ENCODE assay signal across 16 cellular contexts in the genomic region with DNA sequence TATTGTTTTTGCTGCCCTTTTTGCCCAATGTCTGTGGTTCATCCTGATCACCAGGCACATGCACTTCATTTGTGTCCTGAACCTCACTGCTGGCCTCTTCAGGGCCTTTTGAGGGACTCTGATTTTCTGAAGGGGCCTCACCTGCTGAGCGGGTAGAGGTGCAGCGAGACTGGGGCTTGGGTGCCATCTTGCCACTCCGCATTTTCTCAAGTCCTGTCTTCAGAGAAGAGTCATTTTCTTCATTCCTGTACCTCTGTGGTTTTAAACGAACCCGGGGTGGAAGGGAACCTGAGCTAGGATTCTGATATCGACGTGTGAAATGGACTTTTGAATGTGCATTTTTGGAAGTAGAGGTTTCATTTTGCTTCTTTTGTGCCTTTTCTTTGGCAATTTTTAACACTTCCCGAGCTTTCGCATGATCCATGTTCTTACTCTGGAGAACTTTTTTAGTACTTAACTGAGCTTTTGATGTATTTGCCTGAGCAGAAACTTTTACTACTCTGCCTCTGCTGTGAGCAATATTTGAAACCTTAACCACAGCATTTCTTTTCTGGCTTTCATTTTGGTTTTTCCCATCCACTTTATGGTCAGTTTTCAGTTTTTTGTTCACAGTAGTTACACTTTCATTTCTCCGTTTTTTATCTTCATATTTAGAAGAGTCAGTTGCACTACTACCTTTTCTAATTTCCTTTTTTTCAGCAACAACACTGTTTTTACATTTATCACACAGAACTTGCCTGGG. TPM values are rescaled to one million over a fixed set of nuclear protein-coding genes. Genes with fewer than 3 reads are reported as not detected.
DNase-seq lines count a peak whose midpoint lies in the region; ATAC-seq, FAIRE-seq and TF ChIP-seq lines count a peak whose summit lies in the region.
"Had no signal": no experiment of that assay in that cellular context is flagged by ENCODE, and none has a peak within 500 bp of the region (broad histone marks: within the 10 kb centered on the region; RNA-seq: fewer than 3 reads in every experiment).

No MANE protein-coding gene starts in this region.

- no peak overlapping the region for H2BK5ac ChIP-seq in mesenchymal stem cell (ENCODE audit: low read depth, low read length, poor library complexity, severe bottlenecking)

- peak; percentile 97 for FAIRE-seq in GM19239 (lab: Jason Lieb, UNC)
- no peak for FAIRE-seq in frontal cortex (lab: Jason Lieb, UNC)
- FAIRE-seq: D721Med had no signal

- no peak overlapping the region for H3K23ac ChIP-seq in mesenchymal stem cell (ENCODE audit: low read length in 2 of 2)

- BruUV-seq in PC-3 (replicated peaks; lab: Mats Ljungman, UMichigan) = TSS peak; percentile 23

- H3F3A ChIP-seq in PC-3 (ENCODE audit: low read length, unreplicated experiment) = no peaks in the 10 kb centered on the region

- no peak overlapping the region for H3K4ac ChIP-seq in mesenchymal stem cell (ENCODE audit: low read depth in 1 of 2, low read length in 2 of 2)

- H3K4me2 ChIP-seq in PC-3 (ENCODE audit: low read length) = no peak overlapping the region
- H3K4me2 ChIP-seq in mesenchymal stem cell (ENCODE audit: low read length, poor library complexity, severe bottlenecking) = no peak overlapping the region

- POLR2A ChIA-PET in PC-3 (lab: Charles Lee; ENCODE audit: unreplicated experiment) = no interaction called here

- CTCF ChIA-PET in PC-3 (lab: Charles Lee) = interaction anchor here (0.6 kb wide), 1 partner anchor 298 kb away, joined by 4 read pairs; no protein-coding TSS in a partner anchor

- 96% methylated on average over 10 of the region's 10 CpGs for WGBS in mesenchymal stem cell

- intact Hi-C loops in PC-3 (cut with micrococcal nuclease) = no loop called here
- intact Hi-C loops in colonic mucosa (cut with DNase I) = no loop called here

- no peak overlapping the region for H4K8ac ChIP-seq in mesenchymal stem cell (ENCODE audit: low read length)

- H2BK12ac ChIP-seq in mesenchymal stem cell (ENCODE audit: low read length in 2 of 2) = no peak overlapping the region

- H3K9me3 ChIP-seq in PC-3 (ENCODE audit: low read length) (no peaks in the 10 kb centered on the region), mesenchymal stem cell (ENCODE audit: control insufficient read depth, low read length) (no peaks in the 10 kb centered on the region), colonic mucosa (no peaks in the 10 kb centered on the region)
- H3K9me3 ChIP-seq: thyroid gland had no signal

- H3K4me3 ChIP-seq in GM12864 (ENCODE audit: low read depth, low read length) (peak overlapping the region; percentile 16; the same call in 1 of the 2 replicates), PC-3 (ENCODE audit: low read length) (no peak overlapping the region), mesenchymal stem cell (ENCODE audit: insufficient read depth in 1 of 2, low read depth in 1 of 2, low read length in 2 of 2) (no peak overlapping the region), colonic mucosa (no peak overlapping the region)
- H3K4me3 ChIP-seq: thyroid gland had no signal

- H3K4me1 ChIP-seq in PC-3 (ENCODE audit: insufficient read depth, low read length) = no peaks in the 10 kb centered on the region
- H3K4me1 ChIP-seq in mesenchymal stem cell (ENCODE audit: control insufficient read depth, insufficient read depth, low read depth, low read length) = no peaks in the 10 kb centered on the region
- peaks cover 3% of the 10 kb centered on the region for H3K4me1 ChIP-seq in colonic mucosa

- H3K14ac ChIP-seq in mesenchymal stem cell (ENCODE audit: low read length in 2 of 2) = no peak overlapping the region

- no peak overlapping the region for H3K27ac ChIP-seq in PC-3 (ENCODE audit: low read length)
- no peak overlapping the region for H3K27ac ChIP-seq in mesenchymal stem cell (ENCODE audit: low read length, poor library complexity, severe bottlenecking)
- H3K27ac ChIP-seq in colonic mucosa = no peak overlapping the region
- H3K27ac ChIP-seq: thyroid gland had no signal

- H3K79me2 ChIP-seq in PC-3 (ENCODE audit: low read length) = peaks cover 19% of the 10 kb centered on the region

- no peak overlapping the region for H3K18ac ChIP-seq in mesenchymal stem cell (ENCODE audit: low read depth in 1 of 2, low read length in 2 of 2)

- H3K36me3 ChIP-seq in PC-3 (ENCODE audit: low read depth, low read length) = peaks cover 19% of the 10 kb centered on the region
- peaks cover 9 to 33% of the 10 kb centered on the region in 2 experiments for H3K36me3 ChIP-seq in mesenchymal stem cell (ENCODE audit: control insufficient read depth in 1 of 2, insufficient read depth in 2 of 2, low read depth in 1 of 2, low read length in 2 of 2)
- H3K36me3 ChIP-seq in colonic mucosa = peaks cover 12% of the 10 kb centered on the region

- H3K27me3 ChIP-seq in PC-3 (ENCODE audit: low read length) = no peaks in the 10 kb centered on the region
- no peaks in the 10 kb centered on the region for H3K27me3 ChIP-seq in mesenchymal stem cell (ENCODE audit: control insufficient read depth in 1 of 2, insufficient read depth in 1 of 2, low read length in 2 of 2)
- H3K27me3 ChIP-seq in colonic mucosa = no peaks in the 10 kb centered on the region
- H3K27me3 ChIP-seq: thyroid gland had no signal

- no peak overlapping the region for H4K91ac ChIP-seq in mesenchymal stem cell (ENCODE audit: low read length)

- H2AK5ac ChIP-seq in mesenchymal stem cell (ENCODE audit: low read length, severe bottlenecking) = no peak overlapping the region

- TF ChIP-seq CTCF in GM12864 (IDR thresholded peaks at IDR 0.05; ENCODE audit: low read depth, low read length, missing control alignments) (no peak), PC-3 (conservative IDR thresholded peaks at IDR 0.05; ENCODE audit: low read depth, low read length) (no peak), colonic mucosa (IDR thresholded peaks at IDR 0.05) (no peak)

- H3K9me2 ChIP-seq in PC-3 (replicated peaks; ENCODE audit: low read length) = no peaks in the 10 kb centered on the region

- H3K79me1 ChIP-seq in mesenchymal stem cell (replicated peaks; ENCODE audit: low read length, poor library complexity, severe bottlenecking) = peaks cover 17% of the 10 kb centered on the region

- no peaks in the 10 kb centered on the region for H4K20me1 ChIP-seq in PC-3 (ENCODE audit: low read length)

- no peak overlapping the region for H2BK15ac ChIP-seq in mesenchymal stem cell (ENCODE audit: low read depth, poor library complexity, severe bottlenecking)

- ATAC-seq in HG02642 (IDR thresholded peaks at IDR 0.05; ENCODE audit: poor library complexity, unreplicated experiment) (peak; percentile 75), PC-3 (no peak)

- H2AFZ ChIP-seq in PC-3 (ENCODE audit: low read length) (no peak overlapping the region), mesenchymal stem cell (ENCODE audit: low read depth, low read length) (no peak overlapping the region)

- H3K9ac ChIP-seq in PC-3 (ENCODE audit: low read length) (no peak overlapping the region), mesenchymal stem cell (ENCODE audit: low read length) (no peak overlapping the region), colonic mucosa (ENCODE audit: low read depth in 2 of 2, low read length in 2 of 2) (no peak overlapping the region)

- no peak overlapping the region for H2BK120ac ChIP-seq in mesenchymal stem cell (ENCODE audit: low read depth, low read length)

- DNase-seq in GM12864 (ENCODE audit: low read depth) (peak; percentile 44), GM19239 (ENCODE audit: insufficient read length, low spot score) (no peak), PC-3 (no peak), mesenchymal stem cell (no peak), T1000 (lab: John Stamatoyannopoulos, UW) (no peak), colonic mucosa (no peak), frontal cortex (ENCODE audit: low spot score in 2 of 2) (no peak)
- DNase-seq: activated effector memory CD4-positive, alpha-beta T cell treated with anti-CD3 and anti-CD28 coated beads, Interleukin-2, amount 50 U/mL, for 16 hours; effector memory CD4-positive, alpha-beta T cell; GOT3; Karpas-422; NCI-H510A treated with DMSO at 0.1 percent for 48 hours; stimulated activated CD4-positive, alpha-beta T cell treated with anti-CD3 and anti-CD28 coated beads, Interleukin-2, amount 100 ng/mL, for 48 hours; thyroid gland had no signal

RNA-seq across cellular contexts. Expression of gene PWWP2A, which starts 26.1 kb away (rescaled TPM):
- total RNA-seq in PC-3 (2014; rRNA removed) (14.2 and 15.3 TPM in 2 replicates), colonic mucosa (10 to 100 TPM; 44.0 to 47.6 TPM), frontal cortex (47.3 TPM)
- polyA plus RNA-seq in mesenchymal stem cell (2013, experiment 1 of 2) = 24.0 TPM
- 22.5 TPM for polyA plus RNA-seq in mesenchymal stem cell (2013, experiment 2 of 2)
